In genomic region chr2:133810559-133810958, GRCh38 we compare ENCODE assay signal across 24 cellular contexts.
"Had no signal": no experiment of that assay in that cellular context is flagged by ENCODE, and none has a peak within 500 bp of the region (broad histone marks: within the 10 kb centered on the region; RNA-seq: fewer than 3 reads in every experiment).

No MANE protein-coding gene starts in this region.

- H3K27me3 ChIP-seq: colonic mucosa, heart left ventricle, sigmoid colon, vagina had no signal

- H3K4me3 ChIP-seq: colonic mucosa, esophagus squamous epithelium, heart left ventricle, sigmoid colon, thoracic aorta, vagina had no signal

- H3K4me1 ChIP-seq: colonic mucosa, esophagus squamous epithelium, heart left ventricle, sigmoid colon, vagina had no signal

- H3K27ac Mint-ChIP-seq: activated CD4-positive, alpha-beta T cell treated with anti-CD3 and anti-CD28 coated beads for 36 hours; activated naive CD4-positive, alpha-beta T cell treated with anti-CD3 and anti-CD28 coated beads, Interleukin-2, amount 50 U/mL, for 72 hours; activated T-cell treated with anti-CD3 and anti-CD28 coated beads, Interleukin-2, amount 50 U/mL, for 24 hours; activated T-helper 17 cell treated with anti-CD3 and anti-CD28 coated beads, Interleukin-2, amount 50 U/mL, for 72 hours; nephron progenitor cell; T-helper 2 cell treated with Interferon-gamma antibody and Interleukin-4, amounts not matched to agents 5 μg/mL and 100 μg/mL, for 36 hours; type B pancreatic cell had no signal

- H3K27ac ChIP-seq: colonic mucosa, esophagus squamous epithelium, heart left ventricle, sigmoid colon, thoracic aorta, vagina, WERI-Rb-1 had no signal

- H3K4me3 Mint-ChIP-seq: activated CD4-positive, alpha-beta T cell treated with anti-CD3 and anti-CD28 coated beads for 36 hours; activated T-cell treated with anti-CD3 and anti-CD28 coated beads, Interleukin-2, amount 50 U/mL, for 24 hours; activated T-helper 17 cell treated with anti-CD3 and anti-CD28 coated beads, Interleukin-2, amount 50 U/mL, for 72 hours; nephron progenitor cell; T-helper 2 cell treated with Interferon-gamma antibody and Interleukin-4, amounts not matched to agents 5 μg/mL and 100 μg/mL, for 36 hours; type B pancreatic cell had no signal

- H3K4me1 Mint-ChIP-seq: activated CD4-positive, alpha-beta T cell treated with anti-CD3 and anti-CD28 coated beads for 36 hours; activated T-helper 17 cell treated with anti-CD3 and anti-CD28 coated beads, Interleukin-2, amount 50 U/mL, for 72 hours; nephron progenitor cell had no signal

- H3K9me3 ChIP-seq: colonic mucosa, esophagus squamous epithelium, sigmoid colon, thoracic aorta, vagina had no signal

- ATAC-seq: activated CD4-positive, alpha-beta T cell treated with anti-CD3 and anti-CD28 coated beads for 36 hours; activated naive CD4-positive, alpha-beta T cell treated with anti-CD3 and anti-CD28 coated beads, Interleukin-2, amount 50 U/mL, for 72 hours; activated T-helper 17 cell treated with anti-CD3 and anti-CD28 coated beads, Interleukin-2, amount 50 U/mL, for 72 hours; heart left ventricle; left cardiac atrium had no signal

- DNase-seq: activated CD4-positive, alpha-beta T cell treated with anti-CD3 and anti-CD28 coated beads for 36 hours; activated CD4-positive, alpha-beta T cell treated with anti-CD3 and anti-CD28 coated beads, Interleukin-2, amount 50 U/mL, for 4 hours; activated CD8-positive, alpha-beta memory T cell treated with anti-CD3 and anti-CD28 coated beads for 24 hours; activated CD8-positive, alpha-beta memory T cell treated with anti-CD3 and anti-CD28 coated beads, Interleukin-2, amount 50 U/mL, for 4 hours; activated T-cell treated with anti-CD3 and anti-CD28 coated beads, Interleukin-2, amount 50 U/mL, for 24 hours; amniotic stem cell; colonic mucosa; esophagus squamous epithelium; heart left ventricle; islet precursor cell; left cardiac atrium; mesenchymal stem cell; nephron progenitor cell; sigmoid colon; stimulated activated CD4-positive, alpha-beta T cell treated with anti-CD3 and anti-CD28 coated beads, Interleukin-2, amount 100 ng/mL, for 48 hours; stimulated activated CD8-positive, alpha-beta memory T cell treated with anti-CD3 and anti-CD28 coated beads, Interleukin-4, amount 100 ng/mL, for 48 hours; stimulated activated naive CD4-positive, alpha-beta T cell treated with Interleukin-2 at 50 U/mL for 16 hours; WERI-Rb-1 had no signal

- H3K36me3 Mint-ChIP-seq: type B pancreatic cell had no signal

- H3K36me3 ChIP-seq: colonic mucosa, esophagus squamous epithelium, heart left ventricle, sigmoid colon, thoracic aorta, vagina, WERI-Rb-1 had no signal

- H3K9me3 Mint-ChIP-seq: type B pancreatic cell had no signal
